In genomic region chr16:85629853-85630252, GRCh38 we compare ENCODE assay signal across 22 cellular contexts. TPM values are rescaled to one million over a fixed set of nuclear protein-coding genes. Genes with fewer than 3 reads are reported as not detected.
A peak's percentile ranks its signal among the peaks of the same experiment; 100 is the strongest.
DNase-seq lines count a peak whose midpoint lies in the region; ATAC-seq and TF ChIP-seq lines count a peak whose summit lies in the region.
"Had no signal": no experiment of that assay in that cellular context is flagged by ENCODE, and none has a peak within 500 bp of the region (broad histone marks: within the 10 kb centered on the region; RNA-seq: fewer than 3 reads in every experiment).

No MANE protein-coding gene starts in this region.

- H3K27me3 ChIP-seq in right atrium auricular region = no peaks in the 10 kb centered on the region
- H3K27me3 ChIP-seq in IMR-90 (ENCODE audit: control insufficient read depth, insufficient read depth, low read length) = no peaks in the 10 kb centered on the region
- H3K27me3 ChIP-seq: MG63, SJSA1 had no signal

- H3K23ac ChIP-seq in IMR-90 (ENCODE audit: low read depth, low read length) = no peak overlapping the region

- no peak overlapping the region for H3K14ac ChIP-seq in IMR-90 (replicated peaks; ENCODE audit: low read depth, low read length)

- in situ Hi-C loops in IMR-90 (cut with MboI; ENCODE audit: low sequenced_read_pairs) = no loop called here

- no peak overlapping the region for H3K4me2 ChIP-seq in IMR-90 (ENCODE audit: low read depth, low read length)
- H3K4me2 ChIP-seq: PC-9 had no signal

- H3K79me1 ChIP-seq in IMR-90 (ENCODE audit: low read depth in 1 of 2, low read length in 2 of 2) = peaks cover 16 to 66% of the 10 kb centered on the region in 2 experiments

- intact Hi-C loops in Right ventricle myocardium superior (cut with DNase I) = no loop called here
- intact Hi-C loops in IMR-90 (cut with micrococcal nuclease) = no loop called here

- H3K36me3 ChIP-seq in right atrium auricular region (peaks cover 7% of the 10 kb centered on the region), IMR-90 (ENCODE audit: control insufficient read depth, insufficient read depth, low read length) (peaks cover 1% of the 10 kb centered on the region; the same call in 1 of the 2 replicates)

- H3K56ac ChIP-seq in IMR-90 (ENCODE audit: extremely low read depth, insufficient read depth, low read length) = no peak overlapping the region

- TF ChIP-seq POLR2A in IMR-90 (IDR thresholded peaks at IDR 0.05; ENCODE audit: low read depth, low read length) (no peak), erythroblast (IDR thresholded peaks at IDR 0.05; ENCODE audit: low read length) (no peak)

- no CpG with 5 or more reads among the region's 5 CpGs for WGBS in IMR-90 (ENCODE audit: extremely low coverage in 2 of 2, insufficient read length in 1 of 2), 2 experiments

- H2AFZ ChIP-seq in IMR-90 (replicated peaks; ENCODE audit: low read length, poor library complexity) = peak overlapping the region; percentile 21
- H2AFZ ChIP-seq: PC-9 had no signal

- no peak for ATAC-seq in Right ventricle myocardium superior (ENCODE audit: poor library complexity)
- ATAC-seq in IMR-90 (ENCODE audit: low read depth) = no peak
- no peak for ATAC-seq in stimulated activated naive B cell treated with anti-CD40 and anti-IgM and Interleukin-4, amounts not matched to agents 10 μg/mL and 1 μg/mL and 100 μg/mL, for 72 hours (replicated peaks)
- ATAC-seq: HepG2, T-cell had no signal

- H3K9me3 ChIP-seq in right atrium auricular region = peaks cover 4 to 8% of the 10 kb centered on the region in 2 donors
- H3K9me3 ChIP-seq in IMR-90 (ENCODE audit: control insufficient read depth, insufficient read depth, low read length) = peaks cover 13% of the 10 kb centered on the region

- H4K20me1 ChIP-seq in IMR-90 (ENCODE audit: insufficient read depth, low read length) = peaks cover 98% of the 10 kb centered on the region

- no peak overlapping the region for H4K5ac ChIP-seq in IMR-90 (ENCODE audit: low read depth, low read length)

- no peaks in the 10 kb centered on the region for H3K27me3 Mint-ChIP-seq in stimulated activated naive B cell treated with anti-CD40 and anti-IgM and Interleukin-4, amounts not matched to agents 10 μg/mL and 1 μg/mL and 100 μg/mL, for 72 hours
- H3K27me3 Mint-ChIP-seq: B cell, T-cell had no signal

- H3K9me3 Mint-ChIP-seq in stimulated activated naive B cell treated with anti-CD40 and anti-IgM and Interleukin-4, amounts not matched to agents 10 μg/mL and 1 μg/mL and 100 μg/mL, for 72 hours = peaks cover 0 to 7% of the 10 kb centered on the region in 2 donors

- DNase-seq in right atrium auricular region (ENCODE audit: low spot score) (no peak), Right ventricle myocardium superior (no peak), IMR-90 (no peak), erythroblast (lab: John Stamatoyannopoulos, UW) (peak; percentile 43 to 54), hippocampal formation (lab: John Stamatoyannopoulos, UW) (no peak), Kasumi-1 (lab: John Stamatoyannopoulos, UW) (no peak)
- DNase-seq in stimulated activated naive B cell treated with anti-CD40 and anti-IgM and Interleukin-4, amounts not matched to agents 10 μg/mL and 1 μg/mL and 100 μg/mL, for 72 hours = no peak
- DNase-seq: GOT3, HCEC 1CT, KBM-7, MG63, NCI-H1105 treated with DMSO at 0.1 percent for 48 hours, NCI-H2029 treated with DMSO at 0.1 percent for 48 hours, NCI-H446 treated with DMSO at 0.1 percent for 48 hours, NCI-H526, NCI-H82, PC-9, T-cell had no signal

- H2BK15ac ChIP-seq in IMR-90 (ENCODE audit: low read depth, low read length) = no peak overlapping the region

- H4K91ac ChIP-seq in IMR-90 (ENCODE audit: insufficient read depth, low read depth, low read length) = no peak overlapping the region

- H3K36me3 Mint-ChIP-seq in stimulated activated naive B cell treated with anti-CD40 and anti-IgM and Interleukin-4, amounts not matched to agents 10 μg/mL and 1 μg/mL and 100 μg/mL, for 72 hours = peaks cover 14 to 17% of the 10 kb centered on the region in 2 donors

- H3K4me3 ChIP-seq in right atrium auricular region (no peak overlapping the region), IMR-90 (ENCODE audit: insufficient read depth, low read depth, low read length) (no peak overlapping the region)
- H3K4me3 ChIP-seq: MG63, PC-9, SJSA1 had no signal

- no peaks in the 10 kb centered on the region for H3K9me1 ChIP-seq in IMR-90 (ENCODE audit: insufficient read depth, low read length)

- no peak overlapping the region for H3K9ac ChIP-seq in IMR-90 (ENCODE audit: low read depth, low read length)

- no peak overlapping the region for H3K4me3 Mint-ChIP-seq in stimulated activated naive B cell treated with anti-CD40 and anti-IgM and Interleukin-4, amounts not matched to agents 10 μg/mL and 1 μg/mL and 100 μg/mL, for 72 hours
- H3K4me3 Mint-ChIP-seq: B cell, CD14-positive monocyte, T-cell had no signal

- dilution Hi-C loops in IMR-90 (cut with HindIII; ENCODE audit: low sequenced_read_pairs, unreplicated experiment) = no loop called here

- peaks cover 21 to 50% of the 10 kb centered on the region in 2 donors for H3K4me1 Mint-ChIP-seq in stimulated activated naive B cell treated with anti-CD40 and anti-IgM and Interleukin-4, amounts not matched to agents 10 μg/mL and 1 μg/mL and 100 μg/mL, for 72 hours
- H3K4me1 Mint-ChIP-seq: CD14-positive monocyte had no signal

- H3K4me1 ChIP-seq in right atrium auricular region (peaks cover 0 to 76% of the 10 kb centered on the region in 2 donors), IMR-90 (ENCODE audit: control insufficient read depth, insufficient read depth, low read length) (no peaks in the 10 kb centered on the region)
- H3K4me1 ChIP-seq: SJSA1 had no signal

- peak overlapping the region; percentile 61 for H2AK9ac ChIP-seq in IMR-90 (replicated peaks; ENCODE audit: low read depth, low read length, poor library complexity)

- no peak overlapping the region for H3K18ac ChIP-seq in IMR-90 (ENCODE audit: low read depth, low read length)

- TF ChIP-seq RAD21 in IMR-90 (IDR thresholded peaks at IDR 0.05; ENCODE audit: low read length) = no peak

- H4K8ac ChIP-seq in IMR-90 (ENCODE audit: low read depth in 2 of 2, low read length in 2 of 2) = no peak overlapping the region

- H2AK5ac ChIP-seq in IMR-90 (ENCODE audit: low read depth, low read length) = no peak overlapping the region

- CTCF ChIA-PET in IMR-90 (lab: Yijun Ruan, JAX) = no interaction called here

- H2BK120ac ChIP-seq in IMR-90 (ENCODE audit: low read depth, low read length) = no peak overlapping the region

- no peak overlapping the region for H2BK20ac ChIP-seq in IMR-90 (ENCODE audit: low read depth, low read length)

- peak overlapping the region; percentile 82 to 92 for H3K27ac ChIP-seq in right atrium auricular region
- H3K27ac ChIP-seq in IMR-90 (ENCODE audit: insufficient read depth, low read length) = no peak overlapping the region
- H3K27ac ChIP-seq: PC-9, SJSA1 had no signal

- no peak overlapping the region for H3K27ac Mint-ChIP-seq in stimulated activated naive B cell treated with anti-CD40 and anti-IgM and Interleukin-4, amounts not matched to agents 10 μg/mL and 1 μg/mL and 100 μg/mL, for 72 hours
- H3K27ac Mint-ChIP-seq: B cell, T-cell had no signal

- BruUV-seq in IMR-90 (replicated peaks; lab: Mats Ljungman, UMichigan) = no TSS peak

- TF ChIP-seq CTCF in right atrium auricular region (IDR thresholded peaks at IDR 0.05) (no peak), IMR-90 (conservative IDR thresholded peaks at IDR 0.05; ENCODE audit: low read depth, low read length) (no peak)

- H3K4ac ChIP-seq in IMR-90 (ENCODE audit: low read depth, low read length) = no peak overlapping the region

- H2BK5ac ChIP-seq in IMR-90 (ENCODE audit: low read depth, low read length, poor library complexity, severe bottlenecking) = no peak overlapping the region

- POLR2A ChIA-PET in IMR-90 (lab: Charles Lee; ENCODE audit: unreplicated experiment) = no interaction called here

TF ChIP-seq in IMR-90, 13 proteins besides CTCF, POLR2A, EP300 and RAD21 (continues in another document):
- TF ChIP-seq MAZ (IDR thresholded peaks at IDR 0.05; ENCODE audit: borderline replicate concordance, low read depth, low read length) (no peak), MAFK (IDR thresholded peaks at IDR 0.05; ENCODE audit: low read depth, low read length) (no peak), MXI1 (IDR thresholded peaks at IDR 0.05; ENCODE audit: borderline replicate concordance, low read depth, low read length) (no peak), SMC3 (IDR thresholded peaks at IDR 0.05; ENCODE audit: low read depth, low read length) (no peak), NFE2L2 (IDR thresholded peaks at IDR 0.05; ENCODE audit: low read depth, low read length) (no peak), ELK1 (IDR thresholded peaks at IDR 0.05; ENCODE audit: borderline replicate concordance, low read depth, low read length) (no peak), CEBPB (IDR thresholded peaks at IDR 0.05; ENCODE audit: low read depth, low read length) (no peak), USF2 (IDR thresholded peaks at IDR 0.05; ENCODE audit: low read depth, low read length) (no peak)

RNA-seq across cellular contexts. Expression of gene GSE1, which starts 16.7 kb away (rescaled TPM):
- total RNA-seq in right atrium auricular region (10 to 100 TPM; 37.1 to 55.7 TPM), Right ventricle myocardium superior (30.3 TPM), IMR-90 (2012; rRNA removed) (9.4 and 14.9 TPM in 2 replicates)
- 25.5 and 30.8 TPM in 2 replicates for polyA plus RNA-seq in IMR-90 (2012; rRNA removed)
- 17.0 and 25.6 TPM in 2 replicates for polyA plus RNA-seq in IMR-90 (2012; cell fraction: cytosol; rRNA removed)
- 79.5 and 93.9 TPM in 2 replicates for polyA plus RNA-seq in IMR-90 (2012; cell fraction: nucleus; rRNA removed; ENCODE audit: low replicate concordance)

RNA-seq across cellular contexts. Expression of gene GINS2, which starts 58.9 kb away (rescaled TPM):
- total RNA-seq in right atrium auricular region = under 1 TPM in 1 of 2 donors, not detected in 1; 0.15 TPM
- total RNA-seq in Right ventricle myocardium superior = 0.81 TPM
- 12.8 and 13.4 TPM in 2 replicates for total RNA-seq in IMR-90 (2012; rRNA removed)
- polyA plus RNA-seq in IMR-90 (2012; rRNA removed) = 11.3 and 12.0 TPM in 2 replicates
- 4.0 and 9.5 TPM in 2 replicates for polyA plus RNA-seq in IMR-90 (2012; cell fraction: cytosol; rRNA removed)
- 1.7 and 3.6 TPM in 2 replicates for polyA plus RNA-seq in IMR-90 (2012; cell fraction: nucleus; rRNA removed; ENCODE audit: low replicate concordance)

Comparison
In these comparisons a context has a peak if more than half of its experiments do, and no peak if none do; other contexts are left out.
1. DNase-seq: peak in erythroblast (2 of 2); none in right atrium auricular region (single experiment), Right ventricle myocardium superior (single experiment), IMR-90 (single experiment), stimulated activated naive B cell treated with anti-CD40 and anti-IgM and Interleukin-4, amounts not matched to agents 10 μg/mL and 1 μg/mL and 100 μg/mL, for 72 hours (single experiment), hippocampal formation (0 of 2) and Kasumi-1 (0 of 2).